15 cellular contexts compared by ENCODE assay signal in genomic region chr3:4778740-4779139, GRCh38.
DNase-seq lines count a peak whose midpoint lies in the region; ATAC-seq and TF ChIP-seq lines count a peak whose summit lies in the region.
"Had no signal": no experiment of that assay in that cellular context is flagged by ENCODE, and none has a peak within 500 bp of the region (broad histone marks: within the 10 kb centered on the region; RNA-seq: fewer than 3 reads in every experiment).

No MANE protein-coding gene starts in this region.

- CTCF ChIA-PET in activated CD4-positive, alpha-beta memory T cell treated with anti-CD3 and anti-CD28 coated beads, Interleukin-2, amount 10 ng/mL, durations not matched to agents 7 days and 5 days (lab: Charles Lee): no interaction called here
- CTCF ChIA-PET in activated CD4-positive, alpha-beta memory T cell treated with anti-CD3 and anti-CD28 coated beads for 36 hours (lab: Charles Lee): interaction anchor here (1.5 kb wide), 1 partner anchor 197 kb away, joined by 5 read pairs; no protein-coding TSS in a partner anchor

- H3K36me3 ChIP-seq in esophagus (ENCODE audit: control insufficient read depth in 2 of 2, insufficient read depth in 2 of 2, low read length in 1 of 2): no peaks in the 10 kb centered on the region

- no peak for TF ChIP-seq CTCF in type B pancreatic cell (conservative IDR thresholded peaks at IDR 0.05)

- no peak for DNase-seq in activated CD4-positive, alpha-beta memory T cell treated with anti-CD3 and anti-CD28 coated beads, Interleukin-2, amount 10 ng/mL, durations not matched to agents 7 days and 5 days
- DNase-seq in activated CD4-positive, alpha-beta memory T cell treated with anti-CD3 and anti-CD28 coated beads for 36 hours: no peak
- DNase-seq in activated T-helper 1 cell treated with anti-CD3 and anti-CD28 coated beads, Interleukin-12 subunit alpha, Interleukin-12 subunit beta, Interleukin-2, Interleukin-4 antibody, amounts not matched to agents 30 ng/mL and 10 ng/mL and 1 ng/mL, durations not matched to agents 14 hours and 24 hours and 36 hours (ENCODE audit: low spot score): no peak
- DNase-seq in type B pancreatic cell (ENCODE audit: extremely low spot score, unreplicated experiment) (no peak), NCI-H345 treated with DMSO at 0.1 percent for 48 hours (lab: John Stamatoyannopoulos, UW; ENCODE audit: unreplicated experiment) (no peak)
- DNase-seq: CD4-positive, alpha-beta memory T cell; H9; NCI-H1417 treated with DMSO at 0.1 percent for 48 hours; NCI-H2029; NCI-H2171 treated with DMSO at 0.1 percent for 48 hours; NCI-H748 treated with DMSO at 0.1 percent for 48 hours; OCI-M1 had no signal

- H3K4me1 Mint-ChIP-seq in activated CD4-positive, alpha-beta memory T cell treated with anti-CD3 and anti-CD28 coated beads, Interleukin-2, amount 10 ng/mL, durations not matched to agents 7 days and 5 days: peaks cover 61% of the 10 kb centered on the region
- peaks cover 33% of the 10 kb centered on the region for H3K4me1 Mint-ChIP-seq in activated CD4-positive, alpha-beta memory T cell treated with anti-CD3 and anti-CD28 coated beads for 36 hours (ENCODE audit: low read depth)
- peaks cover 67% of the 10 kb centered on the region for H3K4me1 Mint-ChIP-seq in activated T-helper 1 cell treated with anti-CD3 and anti-CD28 coated beads, Interleukin-12 subunit alpha, Interleukin-12 subunit beta, Interleukin-2, Interleukin-4 antibody, amounts not matched to agents 30 ng/mL and 10 ng/mL and 1 ng/mL, durations not matched to agents 14 hours and 24 hours and 36 hours (ENCODE audit: low read depth)
- peaks cover 26% of the 10 kb centered on the region for H3K4me1 Mint-ChIP-seq in type B pancreatic cell (ENCODE audit: unreplicated experiment)

- no peaks in the 10 kb centered on the region for H3K27me3 Mint-ChIP-seq in activated CD4-positive, alpha-beta memory T cell treated with anti-CD3 and anti-CD28 coated beads, Interleukin-2, amount 10 ng/mL, durations not matched to agents 7 days and 5 days
- no peaks in the 10 kb centered on the region for H3K27me3 Mint-ChIP-seq in activated CD4-positive, alpha-beta memory T cell treated with anti-CD3 and anti-CD28 coated beads for 36 hours
- H3K27me3 Mint-ChIP-seq in activated T-helper 1 cell treated with anti-CD3 and anti-CD28 coated beads, Interleukin-12 subunit alpha, Interleukin-12 subunit beta, Interleukin-2, Interleukin-4 antibody, amounts not matched to agents 30 ng/mL and 10 ng/mL and 1 ng/mL, durations not matched to agents 14 hours and 24 hours and 36 hours (ENCODE audit: insufficient read depth): no peaks in the 10 kb centered on the region
- no peaks in the 10 kb centered on the region for H3K27me3 Mint-ChIP-seq in type B pancreatic cell
- H3K27me3 Mint-ChIP-seq: CD4-positive, alpha-beta memory T cell had no signal

- H3K4me3 ChIP-seq in esophagus (ENCODE audit: low read depth in 1 of 2, low read length in 2 of 2): no peak overlapping the region

- intact Hi-C loops in activated CD4-positive, alpha-beta memory T cell treated with anti-CD3 and anti-CD28 coated beads for 36 hours (cut with micrococcal nuclease): loop anchor here (5.0 kb wide), 1 partner anchor 36 kb away; no protein-coding TSS in a partner anchor
- intact Hi-C loops in activated T-helper 1 cell treated with anti-CD3 and anti-CD28 coated beads, Interleukin-12 subunit alpha, Interleukin-12 subunit beta, Interleukin-2, Interleukin-4 antibody, amounts not matched to agents 30 ng/mL and 10 ng/mL and 1 ng/mL, durations not matched to agents 14 hours and 24 hours and 36 hours (cut with micrococcal nuclease): loop anchor here (5.0 kb wide), 1 partner anchor 281 kb away; no protein-coding TSS in a partner anchor

- no peak overlapping the region for H3K4me3 Mint-ChIP-seq in activated CD4-positive, alpha-beta memory T cell treated with anti-CD3 and anti-CD28 coated beads, Interleukin-2, amount 10 ng/mL, durations not matched to agents 7 days and 5 days
- H3K4me3 Mint-ChIP-seq in activated CD4-positive, alpha-beta memory T cell treated with anti-CD3 and anti-CD28 coated beads for 36 hours: no peak overlapping the region
- peak overlapping the region; percentile 19 for H3K4me3 Mint-ChIP-seq in activated T-helper 1 cell treated with anti-CD3 and anti-CD28 coated beads, Interleukin-12 subunit alpha, Interleukin-12 subunit beta, Interleukin-2, Interleukin-4 antibody, amounts not matched to agents 30 ng/mL and 10 ng/mL and 1 ng/mL, durations not matched to agents 14 hours and 24 hours and 36 hours
- H3K4me3 Mint-ChIP-seq in type B pancreatic cell: no peak overlapping the region
- H3K4me3 Mint-ChIP-seq: H9 had no signal

- WGBS in esophagus, 2 donors: 95 to 100% methylated on average over 1 of the region's 1 CpG

- H3K9me3 ChIP-seq in esophagus (ENCODE audit: control insufficient read depth in 2 of 2, insufficient read depth in 1 of 2, low read depth in 1 of 2, low read length in 1 of 2): no peaks in the 10 kb centered on the region

- no peaks in the 10 kb centered on the region for H3K9me3 Mint-ChIP-seq in activated CD4-positive, alpha-beta memory T cell treated with anti-CD3 and anti-CD28 coated beads, Interleukin-2, amount 10 ng/mL, durations not matched to agents 7 days and 5 days
- H3K9me3 Mint-ChIP-seq in activated CD4-positive, alpha-beta memory T cell treated with anti-CD3 and anti-CD28 coated beads for 36 hours: no peaks in the 10 kb centered on the region
- H3K9me3 Mint-ChIP-seq in activated T-helper 1 cell treated with anti-CD3 and anti-CD28 coated beads, Interleukin-12 subunit alpha, Interleukin-12 subunit beta, Interleukin-2, Interleukin-4 antibody, amounts not matched to agents 30 ng/mL and 10 ng/mL and 1 ng/mL, durations not matched to agents 14 hours and 24 hours and 36 hours: peaks cover 8% of the 10 kb centered on the region
- H3K9me3 Mint-ChIP-seq in type B pancreatic cell: no peaks in the 10 kb centered on the region
- H3K9me3 Mint-ChIP-seq: CD4-positive, alpha-beta memory T cell; H9 had no signal

- H3K27ac Mint-ChIP-seq in activated CD4-positive, alpha-beta memory T cell treated with anti-CD3 and anti-CD28 coated beads, Interleukin-2, amount 10 ng/mL, durations not matched to agents 7 days and 5 days: peak overlapping the region; percentile 43
- no peak overlapping the region for H3K27ac Mint-ChIP-seq in activated CD4-positive, alpha-beta memory T cell treated with anti-CD3 and anti-CD28 coated beads for 36 hours
- H3K27ac Mint-ChIP-seq in activated T-helper 1 cell treated with anti-CD3 and anti-CD28 coated beads, Interleukin-12 subunit alpha, Interleukin-12 subunit beta, Interleukin-2, Interleukin-4 antibody, amounts not matched to agents 30 ng/mL and 10 ng/mL and 1 ng/mL, durations not matched to agents 14 hours and 24 hours and 36 hours: peak overlapping the region; percentile 92
- peak overlapping the region; percentile 95 for H3K27ac Mint-ChIP-seq in type B pancreatic cell
- H3K27ac Mint-ChIP-seq: H9 had no signal

- peak overlapping the region; percentile 87 to 91 for H3K27ac ChIP-seq in esophagus (ENCODE audit: low read depth in 2 of 2, low read length in 1 of 2)

- H3K36me3 Mint-ChIP-seq in activated CD4-positive, alpha-beta memory T cell treated with anti-CD3 and anti-CD28 coated beads, Interleukin-2, amount 10 ng/mL, durations not matched to agents 7 days and 5 days (ENCODE audit: low read depth): peaks cover 78% of the 10 kb centered on the region
- peaks cover 47% of the 10 kb centered on the region for H3K36me3 Mint-ChIP-seq in activated CD4-positive, alpha-beta memory T cell treated with anti-CD3 and anti-CD28 coated beads for 36 hours
- peaks cover 68% of the 10 kb centered on the region for H3K36me3 Mint-ChIP-seq in activated T-helper 1 cell treated with anti-CD3 and anti-CD28 coated beads, Interleukin-12 subunit alpha, Interleukin-12 subunit beta, Interleukin-2, Interleukin-4 antibody, amounts not matched to agents 30 ng/mL and 10 ng/mL and 1 ng/mL, durations not matched to agents 14 hours and 24 hours and 36 hours (ENCODE audit: low read depth)
- peaks cover 13% of the 10 kb centered on the region for H3K36me3 Mint-ChIP-seq in type B pancreatic cell

- POLR2A ChIA-PET in activated CD4-positive, alpha-beta memory T cell treated with anti-CD3 and anti-CD28 coated beads, Interleukin-2, amount 10 ng/mL, durations not matched to agents 7 days and 5 days (lab: Charles Lee): interaction anchor here (0.6 to 4.9 kb wide), 3 partner anchors 43 to 455 kb away, joined by 3 to 21 read pairs (median 5); partner anchors contain the start of gene BHLHE40
- POLR2A ChIA-PET in activated CD4-positive, alpha-beta memory T cell treated with anti-CD3 and anti-CD28 coated beads for 36 hours (lab: Charles Lee): no interaction called here

- H3K27me3 ChIP-seq in esophagus (ENCODE audit: control insufficient read depth in 1 of 2, insufficient read depth in 2 of 2, low read length in 2 of 2): no peaks in the 10 kb centered on the region

- ATAC-seq in HG02870 (IDR thresholded peaks at IDR 0.05; ENCODE audit: unreplicated experiment) (no peak), HG03457 (IDR thresholded peaks at IDR 0.05; ENCODE audit: unreplicated experiment) (no peak)

- peaks cover 0 to 11% of the 10 kb centered on the region in 2 donors for H3K4me1 ChIP-seq in esophagus (ENCODE audit: control insufficient read depth in 2 of 2, insufficient read depth in 2 of 2, low read length in 1 of 2)
